In genomic region chr6:116010400-116011095, GRCh38 we compare ENCODE assay signal across 8 cellular contexts. TPM values are rescaled to one million over a fixed set of nuclear protein-coding genes. Genes with fewer than 3 reads are reported as not detected.
DNase-seq lines count a peak whose midpoint lies in the region; TF ChIP-seq lines count a peak whose summit lies in the region.

No MANE protein-coding gene starts in this region.

- no peaks in the 10 kb centered on the region for H3K36me3 Mint-ChIP-seq in activated naive CD4-positive, alpha-beta T cell treated with anti-CD3 and anti-CD28 coated beads for 36 hours (ENCODE audit: low read depth)

- TF ChIP-seq RAD21 in Ishikawa (IDR thresholded peaks at IDR 0.05; ENCODE audit: low read depth), result peak; percentile 76

- no peaks in the 10 kb centered on the region for H3K9me3 Mint-ChIP-seq in activated naive CD4-positive, alpha-beta T cell treated with anti-CD3 and anti-CD28 coated beads for 36 hours

- peaks cover 18% of the 10 kb centered on the region for H3K4me1 Mint-ChIP-seq in activated naive CD4-positive, alpha-beta T cell treated with anti-CD3 and anti-CD28 coated beads for 36 hours (ENCODE audit: low read depth)

- DNase-seq in D341Med (ENCODE audit: low spot score) (peak; percentile 58), GM20000 (ENCODE audit: low spot score) (peak; percentile 28), RKO (ENCODE audit: low spot score) (peak; percentile 68), head of caudate nucleus (peak; percentile 31 to 94 (median 82)), posterior vena cava (ENCODE audit: low spot score) (peak; percentile 88), HuH-7.5 (ENCODE audit: low spot score) (no peak)
- DNase-seq in activated naive CD4-positive, alpha-beta T cell treated with anti-CD3 and anti-CD28 coated beads for 36 hours, result peak; percentile 74

- peak; percentile 86 for TF ChIP-seq CTCF in GM20000 (IDR thresholded peaks at IDR 0.05; ENCODE audit: extremely low read depth, missing control alignments)

- TF ChIP-seq EP300 in Ishikawa (IDR thresholded peaks at IDR 0.05; ENCODE audit: borderline replicate concordance), result no peak

- H3K27ac Mint-ChIP-seq in activated naive CD4-positive, alpha-beta T cell treated with anti-CD3 and anti-CD28 coated beads for 36 hours, result no peak overlapping the region

- H3K4me3 Mint-ChIP-seq in activated naive CD4-positive, alpha-beta T cell treated with anti-CD3 and anti-CD28 coated beads for 36 hours, result no peak overlapping the region

- intact Hi-C loops in activated naive CD4-positive, alpha-beta T cell treated with anti-CD3 and anti-CD28 coated beads for 36 hours (cut with micrococcal nuclease), result loop anchor here (1.0 to 10.0 kb wide), 13 partner anchors 18 to 672 kb away; partner anchors contain the start of genes DSE, KPNA5, RWDD1 and TSPYL1
- intact Hi-C loops in head of caudate nucleus (cut with DNase I) (loop anchor here (2.0 kb wide), 1 partner anchor 86 kb away; no protein-coding TSS in a partner anchor), posterior vena cava (cut with DNase I) (no loop called here)

- CTCF ChIA-PET in activated naive CD4-positive, alpha-beta T cell treated with anti-CD3 and anti-CD28 coated beads for 36 hours (lab: Charles Lee), result interaction anchor here (1.1 to 2.4 kb wide), 2 partner anchors 86 to 91 kb away, joined by 3 to 14 read pairs; no protein-coding TSS in a partner anchor

- H3K27me3 Mint-ChIP-seq in activated naive CD4-positive, alpha-beta T cell treated with anti-CD3 and anti-CD28 coated beads for 36 hours (ENCODE audit: low read depth), result peaks cover 16% of the 10 kb centered on the region

TF ChIP-seq in Ishikawa, 13 proteins besides CTCF, POLR2A, EP300 and RAD21:
- TF ChIP-seq ZBTB7A (IDR thresholded peaks at IDR 0.05; ENCODE audit: low read depth) (no peak), TEAD4 (IDR thresholded peaks at IDR 0.05) (no peak), NFIC (IDR thresholded peaks at IDR 0.05) (no peak), MAX (IDR thresholded peaks at IDR 0.05) (no peak), REST (IDR thresholded peaks at IDR 0.05; ENCODE audit: low read depth) (no peak), FOXM1 (IDR thresholded peaks at IDR 0.05; ENCODE audit: borderline replicate concordance, low read depth) (no peak), YY1 (IDR thresholded peaks at IDR 0.05; ENCODE audit: low read depth) (no peak), CREB1 (IDR thresholded peaks at IDR 0.05; ENCODE audit: low read depth) (no peak), CEBPB (IDR thresholded peaks at IDR 0.05) (no peak), EGR1 (IDR thresholded peaks at IDR 0.05) (no peak), USF1 (IDR thresholded peaks at IDR 0.05) (no peak)

RNA-seq across cellular contexts. Expression of gene FRK, which starts 50.1 kb away (rescaled TPM):
- total RNA-seq in activated naive CD4-positive, alpha-beta T cell treated with anti-CD3 and anti-CD28 coated beads for 36 hours, result not detected
- total RNA-seq in posterior vena cava, result 1 to 10 TPM; 5.1 to 8.3 TPM

Comparison
In these comparisons a context has a peak if more than half of its experiments do, and no peak if none do; other contexts are left out.
1. RNA of gene FRK, which starts 50.1 kb away (total RNA-seq): 5.1 to 8.3 TPM in posterior vena cava; not detected in activated naive CD4-positive, alpha-beta T cell treated with anti-CD3 and anti-CD28 coated beads for 36 hours; every median in the first group is over 4 times any median in the second.
2. intact Hi-C loops: an anchor here in activated naive CD4-positive, alpha-beta T cell treated with anti-CD3 and anti-CD28 coated beads for 36 hours (1.0 to 10.0 kb wide) and head of caudate nucleus (2.0 kb wide); none called in posterior vena cava.